ENCODE assay signal across 8 cellular contexts in the genomic region with DNA sequence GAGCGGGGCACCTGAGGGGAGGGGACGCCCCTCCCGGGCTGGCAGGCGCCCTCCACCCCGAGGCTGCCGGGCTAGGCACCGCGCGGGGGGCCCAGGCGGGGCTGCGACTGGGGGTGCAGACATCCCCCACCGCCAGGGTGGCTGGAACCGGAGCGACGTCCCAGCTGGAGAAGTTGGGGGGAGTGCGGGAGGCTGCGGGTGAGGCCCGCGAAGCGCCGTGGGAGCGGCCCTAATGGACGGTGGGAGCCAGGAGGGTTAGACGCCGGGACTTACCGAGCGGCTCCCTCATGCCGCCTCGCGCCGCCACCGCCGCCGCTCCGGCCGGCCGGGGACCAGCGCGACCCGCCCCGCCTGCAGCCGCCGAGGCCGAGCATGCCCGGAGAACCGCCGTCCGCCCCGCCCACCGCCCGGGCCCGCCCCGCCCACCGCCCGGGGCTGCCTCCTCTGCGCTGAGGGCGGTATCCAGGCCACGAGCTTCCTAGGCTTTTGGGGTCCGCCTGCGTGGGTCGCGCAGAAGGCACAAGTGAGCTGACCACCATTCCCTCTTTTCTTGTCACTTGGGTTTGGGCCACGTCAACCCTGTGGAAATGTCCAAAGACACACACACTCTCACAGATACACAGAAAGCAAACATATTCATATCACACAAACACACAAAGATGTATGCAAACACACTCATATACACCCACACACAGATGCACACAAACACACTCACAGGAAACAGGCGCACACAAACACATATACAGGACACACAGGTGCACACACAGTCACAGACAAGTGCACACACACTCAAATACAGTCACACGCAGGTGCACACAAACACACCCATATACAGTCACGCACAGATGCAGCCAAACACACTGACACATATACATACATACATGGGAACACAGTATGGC. TPM values are rescaled to one million over a fixed set of nuclear protein-coding genes. Genes with fewer than 3 reads are reported as not detected.
DNase-seq lines count a peak whose midpoint lies in the region; ATAC-seq lines count a peak whose summit lies in the region.

A gene with protein sequence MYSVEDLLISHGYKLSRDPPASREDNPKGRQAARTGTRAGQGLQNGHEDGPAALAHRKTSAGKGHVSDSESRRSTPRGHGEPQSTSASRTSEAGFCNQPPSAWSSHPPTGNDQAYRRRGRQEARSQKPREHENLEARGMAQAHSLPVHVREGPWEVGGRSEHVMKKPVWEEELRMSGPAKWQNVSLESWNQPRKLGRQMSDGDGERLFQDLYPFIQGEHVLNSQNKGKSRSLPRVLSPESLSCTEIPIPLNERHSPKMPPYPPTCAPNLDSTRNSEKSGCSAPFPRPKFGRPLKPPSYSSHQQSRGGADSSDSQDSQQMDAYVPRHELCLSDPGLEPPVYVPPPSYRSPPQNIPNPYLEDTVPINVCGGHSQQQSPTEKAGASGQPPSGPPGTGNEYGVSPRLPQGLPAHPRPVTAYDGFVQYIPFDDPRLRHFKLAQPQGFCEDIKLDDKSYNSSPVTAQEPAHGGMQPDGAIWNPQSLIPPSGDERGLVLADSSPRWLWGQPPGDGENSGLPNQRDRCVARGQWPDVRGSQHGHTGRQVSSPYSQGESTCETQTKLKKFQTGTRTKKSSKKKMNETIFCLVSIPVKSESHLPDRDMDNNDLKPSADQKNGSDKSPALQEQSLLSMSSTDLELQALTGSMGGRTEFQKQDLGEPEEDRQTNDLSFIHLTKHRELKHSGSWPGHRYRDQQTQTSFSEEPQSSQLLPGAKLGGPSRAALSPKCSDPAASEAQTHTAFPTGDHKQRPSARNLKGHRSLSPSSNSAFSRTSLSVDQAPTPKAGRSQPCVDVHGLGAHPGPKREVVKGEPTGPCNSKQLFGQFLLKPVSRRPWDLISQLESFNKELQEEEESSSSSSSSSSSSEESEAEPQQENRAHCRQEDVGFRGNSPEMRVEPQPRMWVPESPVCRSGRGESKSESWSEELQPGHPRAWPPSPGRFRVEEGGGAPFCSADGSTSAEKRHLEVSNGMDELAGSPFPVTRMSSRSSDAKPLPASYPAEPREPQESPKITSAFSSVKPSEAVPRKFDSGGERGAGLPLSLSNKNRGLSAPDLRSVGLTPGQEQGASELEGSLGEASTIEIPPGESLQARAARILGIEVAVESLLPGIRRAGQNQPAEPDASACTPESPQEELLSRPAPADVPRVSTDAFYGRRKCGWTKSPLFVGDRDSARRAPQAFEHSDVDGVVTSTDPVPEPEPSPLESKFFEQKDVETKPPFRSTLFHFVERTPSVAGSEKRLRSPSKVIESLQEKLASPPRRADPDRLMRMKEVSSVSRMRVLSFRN (N-terminal part only) (minus strand): TSS at position 378 of the 899 bp plus-strand sequence. CDS start 11,774 bp downstream, outside the sequence.

- intact Hi-C loops in activated CD4-positive, alpha-beta T cell treated with anti-CD3 and anti-CD28 coated beads, Interleukin-2, amount 10 ng/mL, durations not matched to agents 24 days and 14 days (cut with micrococcal nuclease): loop anchor here (10.0 kb wide), 1 partner anchor 55 kb away; no protein-coding TSS in a partner anchor

- in situ Hi-C loops in KBM-7 (cut with MboI; ENCODE audit: low pct_unique_long_range_greater_than_20kb, low sequenced_read_pairs): no loop called here

- peaks cover 83% of the 10 kb centered on the region for H3K27me3 Mint-ChIP-seq in activated CD4-positive, alpha-beta T cell treated with anti-CD3 and anti-CD28 coated beads, Interleukin-2, amount 10 ng/mL, durations not matched to agents 24 days and 14 days

- H3K9me3 Mint-ChIP-seq in activated CD4-positive, alpha-beta T cell treated with anti-CD3 and anti-CD28 coated beads, Interleukin-2, amount 10 ng/mL, durations not matched to agents 24 days and 14 days: no peaks in the 10 kb centered on the region

- peak within 1 kb of the TSS; percentile 72 for H3K4me3 Mint-ChIP-seq in activated CD4-positive, alpha-beta T cell treated with anti-CD3 and anti-CD28 coated beads, Interleukin-2, amount 10 ng/mL, durations not matched to agents 24 days and 14 days

- DNase-seq in DMS 273 (lab: John Stamatoyannopoulos, UW; ENCODE audit: unreplicated experiment): peak; percentile 66
- DNase-seq in DMS 273 treated with DMSO at 0.1 percent for 48 hours (lab: John Stamatoyannopoulos, UW): no peak
- DNase-seq in KBM-7: peak; percentile 36
- peak; percentile 87 for DNase-seq in activated CD4-positive, alpha-beta T cell treated with anti-CD3 and anti-CD28 coated beads, Interleukin-2, amount 10 ng/mL, durations not matched to agents 24 days and 14 days
- peak; percentile 24 for DNase-seq in cortex of kidney (lab: John Stamatoyannopoulos, UW)
- peak; percentile 80 for DNase-seq in left kidney (ENCODE audit: low read depth, low spot score)
- DNase-seq in stimulated activated CD4-positive, alpha-beta T cell treated with anti-CD3 and anti-CD28 coated beads, Interleukin-1b, Interleukin-23, amount 100 ng/mL, for 48 hours: peak; percentile 31

- no peak within 1 kb of the TSS for H3K27ac Mint-ChIP-seq in activated CD4-positive, alpha-beta T cell treated with anti-CD3 and anti-CD28 coated beads, Interleukin-2, amount 10 ng/mL, durations not matched to agents 24 days and 14 days

- H3K4me1 Mint-ChIP-seq in activated CD4-positive, alpha-beta T cell treated with anti-CD3 and anti-CD28 coated beads, Interleukin-2, amount 10 ng/mL, durations not matched to agents 24 days and 14 days: peaks cover 4% of the 10 kb centered on the region

- ATAC-seq in GM19452 (IDR thresholded peaks at IDR 0.05; ENCODE audit: unreplicated experiment): no peak

- no peaks in the 10 kb centered on the region for H3K36me3 Mint-ChIP-seq in activated CD4-positive, alpha-beta T cell treated with anti-CD3 and anti-CD28 coated beads, Interleukin-2, amount 10 ng/mL, durations not matched to agents 24 days and 14 days (ENCODE audit: low read depth)

RNA-seq across cellular contexts. Expression of the gene that starts here (rescaled TPM):
- 0.19 and 0.21 TPM in 2 replicates for total RNA-seq in activated CD4-positive, alpha-beta T cell treated with anti-CD3 and anti-CD28 coated beads, Interleukin-2, amount 10 ng/mL, durations not matched to agents 24 days and 14 days

Comparison
In these comparisons a context has a peak if more than half of its experiments do, and no peak if none do; other contexts are left out.
1. Peak in DNase-seq in activated CD4-positive, alpha-beta T cell treated with anti-CD3 and anti-CD28 coated beads, Interleukin-2, amount 10 ng/mL, durations not matched to agents 24 days and 14 days; RNA of the gene not detected or under 1 TPM.